8 cellular contexts compared by ENCODE assay signal in genomic region chr2:46297546-46298271, GRCh38. TPM values are rescaled to one million over a fixed set of nuclear protein-coding genes. Genes with fewer than 3 reads are reported as not detected.
DNase-seq lines count a peak whose midpoint lies in the region; ATAC-seq and TF ChIP-seq lines count a peak whose summit lies in the region.

No MANE protein-coding gene starts in this region.

- no peaks in the 10 kb centered on the region for H3K36me3 ChIP-seq in colonic mucosa

- intact Hi-C loops in colonic mucosa (cut with DNase I) = loop anchor here (2.0 to 10.0 kb wide), 2 partner anchors 67 to 283 kb away; no protein-coding TSS in a partner anchor

- no peaks in the 10 kb centered on the region for H3K27me3 ChIP-seq in colonic mucosa

- peak overlapping the region; percentile 57 for H3K4me3 ChIP-seq in LNCaP clone FGC (ENCODE audit: low read depth, low read length)
- H3K4me3 ChIP-seq in colonic mucosa = peak overlapping the region; percentile 74

- 0 out of 2 replicates have a peak, but pooled peaks have one; percentile 3 for TF ChIP-seq CTCF in LNCaP clone FGC (IDR thresholded peaks at IDR 0.05; ENCODE audit: control insufficient read depth, extremely low read depth, insufficient read depth)
- TF ChIP-seq CTCF in colonic mucosa (IDR thresholded peaks at IDR 0.05) = no peak

- peak overlapping the region; percentile 89 to 90 for H3K9ac ChIP-seq in colonic mucosa (ENCODE audit: low read depth in 2 of 2, low read length in 2 of 2)

- peak; percentile 43 for ATAC-seq in GM21526 (IDR thresholded peaks at IDR 0.05; ENCODE audit: low FRiP score, unreplicated experiment)

- H3K27ac ChIP-seq in colonic mucosa = peak overlapping the region; percentile 87

- DNase-seq in Caki2 (ENCODE audit: low read depth) (peak; percentile 55), LNCaP clone FGC (ENCODE audit: low read depth) (no peak), colonic mucosa (peak; percentile 93), lung microvascular endothelial cell (ENCODE audit: low read depth in 2 of 2) (peak; percentile 37 to 69), NOMO-1 treated with DMSO at 0.1 percent for 48 hours (lab: John Stamatoyannopoulos, UW; ENCODE audit: unreplicated experiment) (no peak)
- peak; percentile 46 to 52 for DNase-seq in activated CD4-positive, alpha-beta T cell treated with anti-CD3 and anti-CD28 coated beads for 24 hours (ENCODE audit: low read depth in 2 of 2)
- DNase-seq in stimulated activated CD8-positive, alpha-beta memory T cell treated with anti-CD3 and anti-CD28 coated beads, Interleukin-12 subunit alpha, Interleukin-12 subunit beta, amount 100 ng/mL, for 4 hours (ENCODE audit: low read depth) = peak; percentile 60

- H3K4me1 ChIP-seq in colonic mucosa = peaks cover 7% of the 10 kb centered on the region

- H3K9me3 ChIP-seq in colonic mucosa = no peaks in the 10 kb centered on the region

- in situ Hi-C loops in Caki2 (cut with HindIII; ENCODE audit: low pct_unique_long_range_greater_than_20kb, low sequenced_read_pairs) = no loop called here

RNA-seq across cellular contexts. Expression of gene EPAS1, which starts 0.5 kb away (rescaled TPM):
- 3.7 and 4.0 TPM in 2 replicates for total RNA-seq in Caki2 (2014; rRNA removed; shearing (Covaris generic); ENCODE audit: low replicate concordance)
- total RNA-seq in colonic mucosa = 100 to 1,000 TPM; 116 to 140 TPM
- total RNA-seq in lung microvascular endothelial cell = 119 and 128 TPM in 2 replicates

Comparison
In these comparisons a context has a peak if more than half of its experiments do, and no peak if none do; other contexts are left out.
1. DNase-seq: peak in Caki2 (single experiment), activated CD4-positive, alpha-beta T cell treated with anti-CD3 and anti-CD28 coated beads for 24 hours (2 of 2), colonic mucosa (single experiment), lung microvascular endothelial cell (2 of 2) and stimulated activated CD8-positive, alpha-beta memory T cell treated with anti-CD3 and anti-CD28 coated beads, Interleukin-12 subunit alpha, Interleukin-12 subunit beta, amount 100 ng/mL, for 4 hours (single experiment); none in LNCaP clone FGC (single experiment) and NOMO-1 treated with DMSO at 0.1 percent for 48 hours (single experiment).
2. RNA of gene EPAS1, which starts 0.5 kb away (total RNA-seq): 116 to 140 TPM in colonic mucosa and 119 to 128 TPM in lung microvascular endothelial cell; 3.7 to 4.0 TPM in Caki2; every median in the first group is over 10 times any median in the second.